ENCODE assay signal across 26 cellular contexts in genomic region chr11:85974126-85974525, GRCh38.
A peak's percentile ranks its signal among the peaks of the same experiment; 100 is the strongest.
DNase-seq lines count a peak whose midpoint lies in the region; ATAC-seq, FAIRE-seq and TF ChIP-seq lines count a peak whose summit lies in the region.
"Had no signal": no experiment of that assay in that cellular context is flagged by ENCODE, and none has a peak within 500 bp of the region (broad histone marks: within the 10 kb centered on the region; RNA-seq: fewer than 3 reads in every experiment).

No MANE protein-coding gene starts in this region.

- dilution Hi-C loops in endothelial cell of umbilical vein (cut with MboI; ENCODE audit: extremely low pct_ligation_motif_present, low sequenced_read_pairs) = no loop called here

- H3K36me3 ChIP-seq in endothelial cell of umbilical vein (ENCODE audit: control insufficient read depth in 2 of 2, extremely low read depth in 1 of 2, insufficient read depth in 2 of 2, low read length in 2 of 2) (peaks cover 8 to 21% of the 10 kb centered on the region in 2 experiments), neutrophil (peaks cover 98% of the 10 kb centered on the region)

- H3K4me3 Mint-ChIP-seq in mesothelial cell of epicardium = no peak overlapping the region
- no peak overlapping the region for H3K4me3 Mint-ChIP-seq in activated T-cell treated with anti-CD3 and anti-CD28 coated beads, Interleukin-2, amount 50 U/mL, for 4 hours
- H3K4me3 Mint-ChIP-seq: activated CD8-positive, alpha-beta T cell treated with anti-CD3 and anti-CD28 coated beads, Interleukin-2, amount 10 ng/mL, durations not matched to agents 7 days and 5 days; CD4-positive, CD25-positive, alpha-beta regulatory T cell; naive thymus-derived CD8-positive, alpha-beta T cell had no signal

- peak; percentile 37 for FAIRE-seq in endothelial cell of umbilical vein (lab: Jason Lieb, UNC)

- CTCF ChIA-PET in endothelial cell of umbilical vein (lab: Charles Lee) = interaction anchor here (1.4 kb wide), 1 partner anchor 18 kb away, joined by 5 read pairs; no protein-coding TSS in a partner anchor

- no peaks in the 10 kb centered on the region for H3K9me1 ChIP-seq in endothelial cell of umbilical vein (replicated peaks; ENCODE audit: control insufficient read depth, extremely low read depth, insufficient read depth, low read length)

- H2AFZ ChIP-seq in endothelial cell of umbilical vein (ENCODE audit: low read depth, low read length) = no peak overlapping the region

- peak; percentile 3 for DNase-seq in AG08395 (ENCODE audit: low spot score)
- peak; percentile 27 for DNase-seq in LHCN-M2 (ENCODE audit: low read depth)
- no peak for DNase-seq in endothelial cell of umbilical vein (ENCODE audit: low read depth, low spot score)
- DNase-seq in mesothelial cell of epicardium (ENCODE audit: low spot score in 2 of 2, unreplicated experiment in 2 of 2) = no peak
- no peak for DNase-seq in H4 (ENCODE audit: low spot score)
- DNase-seq in GM19238 (ENCODE audit: insufficient read length, low spot score) = no peak
- DNase-seq in activated T-cell treated with anti-CD3 and anti-CD28 coated beads, Interleukin-2, amount 50 U/mL, for 4 hours = no peak
- DNase-seq: activated CD4-positive, CD25-positive, alpha-beta regulatory T cell treated with anti-CD3 and anti-CD28 coated beads, Interleukin-2, amount 50 U/mL, for 72 hours; activated CD8-positive, alpha-beta T cell treated with anti-CD3 and anti-CD28 coated beads, Interleukin-2, amount 10 ng/mL, durations not matched to agents 7 days and 5 days; activated naive CD4-positive, alpha-beta T cell; activated T-cell treated with anti-CD3 and anti-CD28 coated beads, Interleukin-2, amount 50 U/mL, for 1 hour; aorta; CD4-positive, CD25-positive, alpha-beta regulatory T cell; central memory CD4-positive, alpha-beta T cell; head of caudate nucleus; KBM-7; naive thymus-derived CD8-positive, alpha-beta T cell; NCI-H187; NCI-H345; Right ventricle myocardium superior; stimulated activated CD8-positive, alpha-beta memory T cell treated with anti-CD3 and anti-CD28 coated beads, Interleukin-4, amount 100 ng/mL, for 48 hours; substantia nigra; SW 1271 had no signal

- ATAC-seq in activated T-cell treated with anti-CD3 and anti-CD28 coated beads, Interleukin-2, amount 50 U/mL, for 4 hours = no peak
- ATAC-seq: activated CD8-positive, alpha-beta T cell treated with anti-CD3 and anti-CD28 coated beads, Interleukin-2, amount 10 ng/mL, durations not matched to agents 7 days and 5 days; HCT116; naive thymus-derived CD8-positive, alpha-beta T cell; right cardiac atrium had no signal

- H3K27ac Mint-ChIP-seq in mesothelial cell of epicardium = no peak overlapping the region
- H3K27ac Mint-ChIP-seq: activated CD8-positive, alpha-beta T cell treated with anti-CD3 and anti-CD28 coated beads, Interleukin-2, amount 10 ng/mL, durations not matched to agents 7 days and 5 days; CD4-positive, CD25-positive, alpha-beta regulatory T cell had no signal

- peaks cover 7% of the 10 kb centered on the region for H3K79me2 ChIP-seq in endothelial cell of umbilical vein (ENCODE audit: control insufficient read depth, insufficient read depth, low read length)

- peaks cover 5% of the 10 kb centered on the region for H3K9me3 Mint-ChIP-seq in mesothelial cell of epicardium
- no peaks in the 10 kb centered on the region for H3K9me3 Mint-ChIP-seq in activated T-cell treated with anti-CD3 and anti-CD28 coated beads, Interleukin-2, amount 50 U/mL, for 4 hours
- H3K9me3 Mint-ChIP-seq: CD4-positive, CD25-positive, alpha-beta regulatory T cell; naive thymus-derived CD8-positive, alpha-beta T cell had no signal

- no peaks in the 10 kb centered on the region for H3K27me3 Mint-ChIP-seq in mesothelial cell of epicardium (ENCODE audit: low read depth)
- H3K27me3 Mint-ChIP-seq in activated T-cell treated with anti-CD3 and anti-CD28 coated beads, Interleukin-2, amount 50 U/mL, for 4 hours (ENCODE audit: low read depth) = no peaks in the 10 kb centered on the region
- H3K27me3 Mint-ChIP-seq: CD4-positive, CD25-positive, alpha-beta regulatory T cell; naive thymus-derived CD8-positive, alpha-beta T cell had no signal

- no peaks in the 10 kb centered on the region for H4K20me1 ChIP-seq in endothelial cell of umbilical vein (replicated peaks; ENCODE audit: control insufficient read depth, extremely low read depth, insufficient read depth, low read length)

- H3K4me3 ChIP-seq in endothelial cell of umbilical vein (replicated peaks in 1 of 3; ENCODE audit: insufficient read depth in 1 of 3, low read depth in 1 of 3, low read length in 3 of 3) = no peak overlapping the region
- H3K4me3 ChIP-seq in neutrophil (ENCODE audit: low read depth in 1 of 2, low read length in 1 of 2) = no peak overlapping the region

- H3K27ac ChIP-seq in endothelial cell of umbilical vein (ENCODE audit: insufficient read depth, low read depth, low read length) (no peak overlapping the region), neutrophil (peak overlapping the region; percentile 41)

- TF ChIP-seq CTCF in endothelial cell of umbilical vein (IDR thresholded peaks at IDR 0.05; ENCODE audit: extremely low read depth in 1 of 2, insufficient read depth in 1 of 2, low read depth in 1 of 2, low read length in 2 of 2) (no peak), neutrophil (IDR thresholded peaks at IDR 0.05) (no peak), mesothelial cell of epicardium (IDR thresholded peaks at IDR 0.05; ENCODE audit: unreplicated experiment) (no peak)

- peaks cover 28% of the 10 kb centered on the region for H3K36me3 Mint-ChIP-seq in mesothelial cell of epicardium
- H3K36me3 Mint-ChIP-seq in activated T-cell treated with anti-CD3 and anti-CD28 coated beads, Interleukin-2, amount 50 U/mL, for 4 hours (ENCODE audit: insufficient read depth) = peaks cover 41% of the 10 kb centered on the region

- POLR2A ChIA-PET in endothelial cell of umbilical vein (lab: Charles Lee) = no interaction called here

- H3K4me1 ChIP-seq in endothelial cell of umbilical vein (ENCODE audit: control insufficient read depth, extremely low read depth, insufficient read depth, low read length) (peaks cover 7% of the 10 kb centered on the region), neutrophil (ENCODE audit: control insufficient read depth in 1 of 2, insufficient read depth in 1 of 2, low read depth in 1 of 2, low read length in 1 of 2) (no peaks in the 10 kb centered on the region)

- H3K27me3 ChIP-seq in endothelial cell of umbilical vein (ENCODE audit: control insufficient read depth in 2 of 2, insufficient read depth in 2 of 2, low read length in 2 of 2) (no peaks in the 10 kb centered on the region), neutrophil (no peaks in the 10 kb centered on the region)

- intact Hi-C loops in endothelial cell of umbilical vein (cut with micrococcal nuclease) = no loop called here

- H3K4me1 Mint-ChIP-seq in mesothelial cell of epicardium = peaks cover 3% of the 10 kb centered on the region
- peaks cover 11% of the 10 kb centered on the region for H3K4me1 Mint-ChIP-seq in activated T-cell treated with anti-CD3 and anti-CD28 coated beads, Interleukin-2, amount 50 U/mL, for 4 hours (ENCODE audit: low read depth)

- no peaks in the 10 kb centered on the region for H3K9me3 ChIP-seq in endothelial cell of umbilical vein (replicated peaks; ENCODE audit: control insufficient read depth, insufficient read depth, low read length)
- no peaks in the 10 kb centered on the region for H3K9me3 ChIP-seq in neutrophil

- no TSS peak for BruUV-seq in endothelial cell of umbilical vein (replicated peaks; lab: Mats Ljungman, UMichigan)

- H3K9ac ChIP-seq in endothelial cell of umbilical vein (replicated peaks; ENCODE audit: extremely low read depth, insufficient read depth, low read length) = no peak overlapping the region

- TF ChIP-seq POLR2A in endothelial cell of umbilical vein (IDR thresholded peaks at IDR 0.05; ENCODE audit: low read depth, low read length) = no peak

- H3K4me2 ChIP-seq in endothelial cell of umbilical vein (ENCODE audit: insufficient read depth, low read length) = no peak overlapping the region

TF ChIP-seq in endothelial cell of umbilical vein, 7 proteins besides CTCF, POLR2A, EP300 and RAD21:
- TF ChIP-seq EZH2 (IDR thresholded peaks at IDR 0.05; ENCODE audit: borderline replicate concordance, low read depth, low read length, severe bottlenecking) (no peak), GATA2 (IDR thresholded peaks at IDR 0.05; ENCODE audit: insufficient read depth, insufficient read length, low read depth, low read length) (no peak), MYC (IDR thresholded peaks at IDR 0.05; ENCODE audit: low read depth, low read length) (no peak), FOS (IDR thresholded peaks at IDR 0.05; ENCODE audit: borderline replicate concordance, insufficient read depth, low read length) (no peak), POLR2AphosphoS5 (IDR thresholded peaks at IDR 0.05; ENCODE audit: insufficient read depth, low read depth, low read length) (no peak), JUN (IDR thresholded peaks at IDR 0.05; ENCODE audit: borderline replicate concordance, insufficient read depth, insufficient read length, low read depth) (no peak)
- TF ChIP-seq, protein P1, sequence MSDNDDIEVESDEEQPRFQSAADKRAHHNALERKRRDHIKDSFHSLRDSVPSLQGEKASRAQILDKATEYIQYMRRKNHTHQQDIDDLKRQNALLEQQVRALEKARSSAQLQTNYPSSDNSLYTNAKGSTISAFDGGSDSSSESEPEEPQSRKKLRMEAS (IDR thresholded peaks at IDR 0.05; ENCODE audit: insufficient read depth, insufficient read length) = no peak

Comparison
In these comparisons a context has a peak if more than half of its experiments do, and no peak if none do; other contexts are left out.
1. DNase-seq: peak in AG08395 (single experiment) and LHCN-M2 (single experiment); none in endothelial cell of umbilical vein (single experiment), mesothelial cell of epicardium (0 of 2), H4 (single experiment), GM19238 (single experiment) and activated T-cell treated with anti-CD3 and anti-CD28 coated beads, Interleukin-2, amount 50 U/mL, for 4 hours (single experiment).